Comparison of ENCODE assay signal across 9 cellular contexts in the genomic region with DNA sequence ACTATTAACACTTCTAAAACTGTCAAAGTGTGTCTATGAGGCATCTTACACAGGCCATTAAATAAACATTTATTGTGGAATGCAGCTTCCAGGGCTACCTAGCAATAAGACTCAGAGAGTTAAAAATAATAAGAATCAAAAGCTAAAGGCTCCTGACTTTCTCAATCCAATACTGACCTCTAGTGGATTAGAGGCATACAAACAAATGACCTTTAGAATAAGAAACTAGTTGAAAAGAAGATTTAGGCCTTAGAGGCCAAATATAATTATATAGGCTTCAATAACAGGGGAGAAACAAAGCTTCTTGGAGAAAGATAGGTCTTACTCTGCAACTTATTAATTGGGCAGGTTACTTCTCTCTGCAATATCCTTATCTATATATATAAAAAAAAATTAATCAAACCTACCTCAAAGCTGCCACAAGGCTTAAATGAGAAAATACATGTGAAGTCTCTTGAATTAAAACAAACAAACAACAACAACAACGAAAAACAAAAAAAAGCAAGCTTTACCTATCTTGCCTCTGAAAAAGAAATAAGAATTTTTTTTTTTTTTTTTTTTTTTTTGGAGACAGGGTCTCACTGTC.
DNase-seq lines count a peak whose midpoint lies in the region; ATAC-seq, FAIRE-seq and TF ChIP-seq lines count a peak whose summit lies in the region.
"Had no signal": no experiment of that assay in that cellular context is flagged by ENCODE, and none has a peak within 500 bp of the region (broad histone marks: within the 10 kb centered on the region; RNA-seq: fewer than 3 reads in every experiment).

No MANE protein-coding gene starts in this region.

- intact Hi-C loops in activated CD8-positive, alpha-beta T cell treated with anti-CD3 and anti-CD28 coated beads for 36 hours (cut with micrococcal nuclease): loop anchor here (5.0 kb wide), 2 partner anchors 427 to 652 kb away; no protein-coding TSS in a partner anchor

- no peak overlapping the region for H3K27ac Mint-ChIP-seq in activated CD8-positive, alpha-beta T cell treated with anti-CD3 and anti-CD28 coated beads for 36 hours
- no peak overlapping the region for H3K27ac Mint-ChIP-seq in activated CD8-positive, alpha-beta T cell treated with anti-CD3 and anti-CD28 coated beads, Interleukin-2, amount 10 ng/mL, durations not matched to agents 7 days and 5 days
- H3K27ac Mint-ChIP-seq: activated naive CD4-positive, alpha-beta T cell treated with anti-CD3 and anti-CD28 coated beads, Interleukin-2, amount 50 U/mL, for 24 hours had no signal

- H3K36me3 Mint-ChIP-seq in activated CD8-positive, alpha-beta T cell treated with anti-CD3 and anti-CD28 coated beads for 36 hours (ENCODE audit: low read depth): no peaks in the 10 kb centered on the region
- no peaks in the 10 kb centered on the region for H3K36me3 Mint-ChIP-seq in activated CD8-positive, alpha-beta T cell treated with anti-CD3 and anti-CD28 coated beads, Interleukin-2, amount 10 ng/mL, durations not matched to agents 7 days and 5 days (ENCODE audit: low read depth)

- peak; percentile 65 for TF ChIP-seq CTCF in activated CD8-positive, alpha-beta T cell treated with anti-CD3 and anti-CD28 coated beads for 36 hours (IDR thresholded peaks at IDR 0.05)

- DNase-seq in activated CD8-positive, alpha-beta T cell treated with anti-CD3 and anti-CD28 coated beads for 36 hours: no peak
- no peak for DNase-seq in activated CD8-positive, alpha-beta T cell treated with anti-CD3 and anti-CD28 coated beads, Interleukin-2, amount 10 ng/mL, durations not matched to agents 7 days and 5 days
- DNase-seq in NCI-H1092 (lab: John Stamatoyannopoulos, UW): peak; percentile 22
- DNase-seq in glomerular visceral epithelial cell (ENCODE audit: extremely low spot score): peak; percentile 37
- peak; percentile 21 for DNase-seq in smooth muscle cell of the brain vasculature (ENCODE audit: low read depth, low spot score)
- DNase-seq in GOT3 (lab: John Stamatoyannopoulos, UW): no peak

- no peaks in the 10 kb centered on the region for H3K27me3 Mint-ChIP-seq in activated CD8-positive, alpha-beta T cell treated with anti-CD3 and anti-CD28 coated beads for 36 hours
- H3K27me3 Mint-ChIP-seq in activated CD8-positive, alpha-beta T cell treated with anti-CD3 and anti-CD28 coated beads, Interleukin-2, amount 10 ng/mL, durations not matched to agents 7 days and 5 days (ENCODE audit: low read depth): no peaks in the 10 kb centered on the region
- H3K27me3 Mint-ChIP-seq: activated naive CD4-positive, alpha-beta T cell treated with anti-CD3 and anti-CD28 coated beads, Interleukin-2, amount 50 U/mL, for 24 hours had no signal

- ATAC-seq in activated CD8-positive, alpha-beta T cell treated with anti-CD3 and anti-CD28 coated beads for 36 hours: no peak
- ATAC-seq in activated CD8-positive, alpha-beta T cell treated with anti-CD3 and anti-CD28 coated beads, Interleukin-2, amount 10 ng/mL, durations not matched to agents 7 days and 5 days: no peak
- no peak for ATAC-seq in HG02852 (IDR thresholded peaks at IDR 0.05; ENCODE audit: unreplicated experiment)

- POLR2A ChIA-PET in activated CD8-positive, alpha-beta T cell treated with anti-CD3 and anti-CD28 coated beads for 36 hours (lab: Charles Lee): interaction anchor here (0.5 kb wide), 1 partner anchor 47 kb away, joined by 3 read pairs; no protein-coding TSS in a partner anchor
- POLR2A ChIA-PET in activated CD8-positive, alpha-beta T cell treated with anti-CD3 and anti-CD28 coated beads, Interleukin-2, amount 10 ng/mL, durations not matched to agents 7 days and 5 days (lab: Charles Lee): no interaction called here

- H3K4me1 Mint-ChIP-seq in activated CD8-positive, alpha-beta T cell treated with anti-CD3 and anti-CD28 coated beads for 36 hours (ENCODE audit: low read depth): no peaks in the 10 kb centered on the region
- H3K4me1 Mint-ChIP-seq in activated CD8-positive, alpha-beta T cell treated with anti-CD3 and anti-CD28 coated beads, Interleukin-2, amount 10 ng/mL, durations not matched to agents 7 days and 5 days (ENCODE audit: low read depth): no peaks in the 10 kb centered on the region

- peak; percentile 93 for FAIRE-seq in TTC549 (lab: Jason Lieb, UNC)

- CTCF ChIA-PET in activated CD8-positive, alpha-beta T cell treated with anti-CD3 and anti-CD28 coated beads for 36 hours (lab: Charles Lee): interaction anchor here (0.7 to 4.7 kb wide), 21 partner anchors 8 to 1568 kb away, joined by 3 to 32 read pairs (median 4); a partner anchor contains a TSS
- CTCF ChIA-PET in activated CD8-positive, alpha-beta T cell treated with anti-CD3 and anti-CD28 coated beads, Interleukin-2, amount 10 ng/mL, durations not matched to agents 7 days and 5 days (lab: Charles Lee): interaction anchor here (0.7 to 2.3 kb wide), 10 partner anchors 11 to 1031 kb away, joined by 3 to 16 read pairs (median 4); no protein-coding TSS in a partner anchor

- H3K4me3 Mint-ChIP-seq in activated CD8-positive, alpha-beta T cell treated with anti-CD3 and anti-CD28 coated beads for 36 hours: no peak overlapping the region
- H3K4me3 Mint-ChIP-seq in activated CD8-positive, alpha-beta T cell treated with anti-CD3 and anti-CD28 coated beads, Interleukin-2, amount 10 ng/mL, durations not matched to agents 7 days and 5 days: no peak overlapping the region
- H3K4me3 Mint-ChIP-seq: activated naive CD4-positive, alpha-beta T cell treated with anti-CD3 and anti-CD28 coated beads, Interleukin-2, amount 50 U/mL, for 24 hours had no signal

- H3K9me3 Mint-ChIP-seq in activated CD8-positive, alpha-beta T cell treated with anti-CD3 and anti-CD28 coated beads for 36 hours: no peaks in the 10 kb centered on the region
- H3K9me3 Mint-ChIP-seq in activated CD8-positive, alpha-beta T cell treated with anti-CD3 and anti-CD28 coated beads, Interleukin-2, amount 10 ng/mL, durations not matched to agents 7 days and 5 days (ENCODE audit: insufficient read depth): no peaks in the 10 kb centered on the region
- H3K9me3 Mint-ChIP-seq: activated naive CD4-positive, alpha-beta T cell treated with anti-CD3 and anti-CD28 coated beads, Interleukin-2, amount 50 U/mL, for 24 hours had no signal

Comparison
In these comparisons a context has a peak if more than half of its experiments do, and no peak if none do; other contexts are left out.
1. DNase-seq: peak in NCI-H1092 (single experiment), glomerular visceral epithelial cell (single experiment) and smooth muscle cell of the brain vasculature (single experiment); none in activated CD8-positive, alpha-beta T cell treated with anti-CD3 and anti-CD28 coated beads for 36 hours (single experiment), activated CD8-positive, alpha-beta T cell treated with anti-CD3 and anti-CD28 coated beads, Interleukin-2, amount 10 ng/mL, durations not matched to agents 7 days and 5 days (single experiment) and GOT3 (single experiment).